Comparison of ENCODE assay signal across 29 cellular contexts in the genomic region with DNA sequence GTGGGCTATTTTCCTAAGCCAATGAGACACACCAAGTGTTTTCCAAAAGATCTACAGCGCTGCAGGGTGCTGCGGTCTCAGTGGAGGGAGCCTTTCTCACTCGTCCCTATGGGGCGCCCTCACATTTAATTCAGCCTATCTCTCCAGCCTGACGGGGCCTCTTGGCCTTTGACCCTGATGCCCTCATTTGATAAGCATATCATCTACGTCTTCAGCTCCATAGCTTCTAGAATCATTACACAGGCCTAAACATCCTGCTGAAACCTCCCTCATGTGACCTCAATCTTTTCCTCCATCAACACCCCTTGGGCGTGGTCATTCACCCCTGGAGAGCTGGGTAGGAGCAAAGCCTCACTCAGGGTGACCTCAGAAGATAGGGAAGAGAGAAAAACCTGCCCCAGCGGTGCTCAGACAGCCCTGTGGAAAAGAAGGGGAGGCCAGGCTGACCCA. TPM values are rescaled to one million over a fixed set of nuclear protein-coding genes. Genes with fewer than 3 reads are reported as not detected.
"Had no signal": no experiment of that assay in that cellular context is flagged by ENCODE, and none has a peak within 500 bp of the region (broad histone marks: within the 10 kb centered on the region; RNA-seq: fewer than 3 reads in every experiment).

No MANE protein-coding gene starts in this region.

- H3K27ac ChIP-seq: brain microvascular endothelial cell, epithelial cell of prostate, VCaP had no signal

- ATAC-seq: activated T-cell treated with anti-CD3 and anti-CD28 coated beads, Interleukin-2, amount 50 U/mL, for 4 hours; activated T-helper 17 cell treated with anti-CD3 and anti-CD28 coated beads, Interleukin-2, amount 50 U/mL, for 72 hours; effector memory CD8-positive, alpha-beta T cell; WTC11 had no signal

- H3K36me3 Mint-ChIP-seq: activated CD4-positive, alpha-beta memory T cell treated with anti-CD3 and anti-CD28 coated beads for 36 hours; activated naive CD8-positive, alpha-beta T cell; WTC11 had no signal

- H3K27ac Mint-ChIP-seq: activated CD4-positive, alpha-beta memory T cell treated with anti-CD3 and anti-CD28 coated beads for 36 hours; activated naive CD8-positive, alpha-beta T cell; activated T-helper 17 cell treated with anti-CD3 and anti-CD28 coated beads, Interleukin-2, amount 50 U/mL, for 72 hours; effector memory CD8-positive, alpha-beta T cell; WTC11 had no signal

- FAIRE-seq: astrocyte, colon, endometrium, endothelial cell of umbilical vein, frontal cortex had no signal

- H3K36me3 ChIP-seq: brain microvascular endothelial cell had no signal

- DNase-seq: activated CD4-positive, alpha-beta memory T cell treated with anti-CD3 and anti-CD28 coated beads for 36 hours; activated CD4-positive, alpha-beta T cell treated with anti-CD3 and anti-CD28 coated beads for 48 hours; activated CD8-positive, alpha-beta memory T cell treated with anti-CD3 and anti-CD28 coated beads for 24 hours; activated effector memory CD4-positive, alpha-beta T cell treated with Interleukin-2 at 50 U/mL for 16 hours; activated gamma-delta T cell treated with Interleukin-2 at 50 U/mL for 16 hours; activated naive CD4-positive, alpha-beta T cell treated with anti-CD3 and anti-CD28 coated beads, Interleukin-2, amount 50 U/mL, for 16 hours; activated naive CD4-positive, alpha-beta T cell treated with Interleukin-2 at 50 U/mL for 16 hours; activated T-cell treated with anti-CD3 and anti-CD28 coated beads, Interleukin-2, amount 50 U/mL, for 4 hours; amniotic stem cell; anterior cingulate cortex; brain microvascular endothelial cell; caudate nucleus; cortex of kidney; dermis blood vessel endothelial cell; effector CD4-positive, alpha-beta T cell; effector memory CD8-positive, alpha-beta T cell; foreskin fibroblast; T-helper 2 cell had no signal

- H3K27me3 ChIP-seq: brain microvascular endothelial cell had no signal

- H3K9me3 Mint-ChIP-seq: activated CD4-positive, alpha-beta memory T cell treated with anti-CD3 and anti-CD28 coated beads for 36 hours; activated T-cell treated with anti-CD3 and anti-CD28 coated beads, Interleukin-2, amount 50 U/mL, for 4 hours; effector memory CD8-positive, alpha-beta T cell had no signal

- H3K4me3 Mint-ChIP-seq: activated CD4-positive, alpha-beta memory T cell treated with anti-CD3 and anti-CD28 coated beads for 36 hours; activated naive CD8-positive, alpha-beta T cell; activated T-cell treated with anti-CD3 and anti-CD28 coated beads, Interleukin-2, amount 50 U/mL, for 4 hours; activated T-helper 17 cell treated with anti-CD3 and anti-CD28 coated beads, Interleukin-2, amount 50 U/mL, for 72 hours; effector memory CD8-positive, alpha-beta T cell; WTC11 had no signal

RNA-seq across cellular contexts. Expression of a gene that starts 57.4 kb away (rescaled TPM):
- total RNA-seq: activated CD4-positive, alpha-beta memory T cell treated with anti-CD3 and anti-CD28 coated beads for 36 hours; T-helper 1 cell treated with Interleukin-12 subunit alpha and Interleukin-12 subunit beta and Interleukin-4 antibody, amounts not matched to agents 30 ng/mL and 1 ng/mL, for 36 hours had no signal
